Comparison of ENCODE assay signal across 9 cellular contexts in genomic region chr5:172188893-172189692, GRCh38. TPM values are rescaled to one million over a fixed set of nuclear protein-coding genes. Genes with fewer than 3 reads are reported as not detected.
A peak's percentile ranks its signal among the peaks of the same experiment; 100 is the strongest.
DNase-seq lines count a peak whose midpoint lies in the region; ATAC-seq, FAIRE-seq and TF ChIP-seq lines count a peak whose summit lies in the region.
"Had no signal": no experiment of that assay in that cellular context is flagged by ENCODE, and none has a peak within 500 bp of the region (broad histone marks: within the 10 kb centered on the region; RNA-seq: fewer than 3 reads in every experiment).

No MANE protein-coding gene starts in this region.

- no peaks in the 10 kb centered on the region for H3K36me3 ChIP-seq in H7 (replicated peaks; ENCODE audit: control insufficient read depth, insufficient read depth, low read length)

- DNase-seq in H7 (peak; percentile 74), SHP77 (lab: John Stamatoyannopoulos, UW) (peak; percentile 60 to 75), foreskin melanocyte (peak; percentile 24), skeletal muscle cell (ENCODE audit: low read depth) (no peak), dedifferentiated amniotic fluid mesenchymal stem cell (ENCODE audit: extremely low spot score) (no peak), superior temporal gyrus (ENCODE audit: extremely low spot score) (no peak), GM12891 (ENCODE audit: insufficient read length, low spot score) (no peak)

- no peak for ATAC-seq in HG02571 (IDR thresholded peaks at IDR 0.05; ENCODE audit: unreplicated experiment)

- no peak for FAIRE-seq in GM12891 (lab: Jason Lieb, UNC)

- H3K27me3 ChIP-seq in H7 (ENCODE audit: control insufficient read depth, insufficient read depth, low read length): no peaks in the 10 kb centered on the region

- H3K4me3 ChIP-seq in H7 (ENCODE audit: insufficient read depth, low read depth, low read length): peak overlapping the region; percentile 91
- peak overlapping the region; percentile 96 for H3K4me3 ChIP-seq in skeletal muscle cell (ENCODE audit: low read depth, low read length)

- no peak for TF ChIP-seq POLR2A in GM12891 (IDR thresholded peaks at IDR 0.05; ENCODE audit: low read depth, low read length)

TF ChIP-seq in GM12891, 5 proteins besides CTCF, POLR2A, EP300 and RAD21:
- TF ChIP-seq TAF1 (IDR thresholded peaks at IDR 0.05; ENCODE audit: low read depth, low read length): no peak
- no peak for TF ChIP-seq POLR2AphosphoS5 (IDR thresholded peaks at IDR 0.05; ENCODE audit: low read depth, low read length)
- TF ChIP-seq SPI1 (IDR thresholded peaks at IDR 0.05; ENCODE audit: low read depth, low read length): no peak
- TF ChIP-seq PAX5 (IDR thresholded peaks at IDR 0.05; ENCODE audit: insufficient read depth, low read length, severe bottlenecking): no peak
- no peak for TF ChIP-seq POU2F2 (IDR thresholded peaks at IDR 0.05; ENCODE audit: low read depth, low read length)

RNA-seq across cellular contexts. Expression of gene STK10, which starts 1.1 kb away (rescaled TPM):
- 7.4 and 10.2 TPM in 2 replicates for total RNA-seq in H7 (2014; rRNA removed; shearing (Covaris generic))
- polyA plus RNA-seq in GM12891 (2012; ENCODE audit: low read depth, missing spikeins): 42.9 TPM

RNA-seq across cellular contexts. Expression of gene EFCAB9, which starts 4.9 kb away (rescaled TPM):
- total RNA-seq in H7 (2014; rRNA removed; shearing (Covaris generic)): not detected in 2 replicates
- polyA plus RNA-seq in GM12891 (2012; ENCODE audit: low read depth, missing spikeins): not detected
- total RNA-seq: aorta had no signal
- polyA plus RNA-seq: aorta had no signal

Comparison
In these comparisons a context has a peak if more than half of its experiments do, and no peak if none do; other contexts are left out.
1. DNase-seq: peak in H7 (single experiment), SHP77 (2 of 2) and foreskin melanocyte (single experiment); none in skeletal muscle cell (single experiment), dedifferentiated amniotic fluid mesenchymal stem cell (single experiment), superior temporal gyrus (single experiment) and GM12891 (single experiment).